22 cellular contexts compared by ENCODE assay signal in genomic region chr12:101305226-101305779, GRCh38.
"Had no signal": no experiment of that assay in that cellular context is flagged by ENCODE, and none has a peak within 500 bp of the region (broad histone marks: within the 10 kb centered on the region; RNA-seq: fewer than 3 reads in every experiment).

No MANE protein-coding gene starts in this region.

- H3K4me1 ChIP-seq: gastrocnemius medialis, heart right ventricle, psoas muscle, right lobe of liver, spleen, testis, tibial nerve, upper lobe of right lung, vagina had no signal

- H3K4me3 ChIP-seq: gastrocnemius medialis, heart right ventricle, psoas muscle, right lobe of liver, spleen, testis, tibial nerve, upper lobe of right lung, vagina had no signal

- H3K27ac ChIP-seq: gastrocnemius medialis, heart right ventricle, neutrophil, psoas muscle, right lobe of liver, spleen, testis, tibial nerve, upper lobe of right lung, vagina had no signal

- H3K4me3 Mint-ChIP-seq: endodermal cell; naive thymus-derived CD4-positive, alpha-beta T cell; nephron progenitor cell; stimulated activated naive B cell treated with anti-CD40 and anti-IgM and Interleukin-4, amounts not matched to agents 10 μg/mL and 1 μg/mL and 100 μg/mL, for 72 hours; stimulated activated naive CD8-positive, alpha-beta T cell treated with anti-CD3 and anti-CD28 coated beads, Interleukin-15, amount 100 ng/mL, for 72 hours had no signal

- H3K27me3 Mint-ChIP-seq: naive thymus-derived CD4-positive, alpha-beta T cell; stimulated activated naive B cell treated with anti-CD40 and anti-IgM and Interleukin-4, amounts not matched to agents 10 μg/mL and 1 μg/mL and 100 μg/mL, for 72 hours; stimulated activated naive CD8-positive, alpha-beta T cell treated with anti-CD3 and anti-CD28 coated beads, Interleukin-15, amount 100 ng/mL, for 72 hours had no signal

- H3K9me3 Mint-ChIP-seq: endodermal cell; naive thymus-derived CD4-positive, alpha-beta T cell; nephron progenitor cell; stimulated activated naive B cell treated with anti-CD40 and anti-IgM and Interleukin-4, amounts not matched to agents 10 μg/mL and 1 μg/mL and 100 μg/mL, for 72 hours; stimulated activated naive CD8-positive, alpha-beta T cell treated with anti-CD3 and anti-CD28 coated beads, Interleukin-15, amount 100 ng/mL, for 72 hours had no signal

- H3K36me3 ChIP-seq: neutrophil had no signal

- ATAC-seq: gastrocnemius medialis; heart right ventricle; naive thymus-derived CD4-positive, alpha-beta T cell; right lobe of liver; stimulated activated naive B cell treated with anti-CD40 and anti-IgM and Interleukin-4, amounts not matched to agents 10 μg/mL and 1 μg/mL and 100 μg/mL, for 72 hours; stimulated activated naive CD8-positive, alpha-beta T cell treated with anti-CD3 and anti-CD28 coated beads, Interleukin-15, amount 100 ng/mL, for 72 hours; upper lobe of right lung had no signal

- DNase-seq: effector CD4-positive, alpha-beta T cell; endodermal cell; gastrocnemius medialis; heart right ventricle; hypothalamus; kidney glomerular epithelial cell; naive thymus-derived CD4-positive, alpha-beta T cell; nephron progenitor cell; psoas muscle; retina; right lobe of liver; spleen; stimulated activated CD4-positive, alpha-beta T cell treated with anti-CD3 and anti-CD28 coated beads, Interleukin-15, amount 100 ng/mL, for 24 hours; stimulated activated CD4-positive, alpha-beta T cell treated with anti-CD3 and anti-CD28 coated beads, Interleukin-1b, Interleukin-23, amount 100 ng/mL, for 48 hours; stimulated activated CD4-positive, alpha-beta T cell treated with anti-CD3 and anti-CD28 coated beads, Interleukin-4, amount 100 ng/mL, for 24 hours; stimulated activated naive B cell treated with anti-CD40 and anti-IgM and Interleukin-4, amounts not matched to agents 10 μg/mL and 1 μg/mL and 100 μg/mL, for 72 hours; stimulated activated naive CD8-positive, alpha-beta T cell treated with anti-CD3 and anti-CD28 coated beads, Interleukin-15, amount 100 ng/mL, for 72 hours; testis; upper lobe of right lung had no signal

- H3K9me3 ChIP-seq: gastrocnemius medialis, heart right ventricle, neutrophil, psoas muscle, right lobe of liver, spleen, testis, tibial nerve, upper lobe of right lung, vagina had no signal

- H3K4me1 Mint-ChIP-seq: naive thymus-derived CD4-positive, alpha-beta T cell; nephron progenitor cell; stimulated activated naive B cell treated with anti-CD40 and anti-IgM and Interleukin-4, amounts not matched to agents 10 μg/mL and 1 μg/mL and 100 μg/mL, for 72 hours; stimulated activated naive CD8-positive, alpha-beta T cell treated with anti-CD3 and anti-CD28 coated beads, Interleukin-15, amount 100 ng/mL, for 72 hours had no signal

- H3K27ac Mint-ChIP-seq: endodermal cell; stimulated activated naive B cell treated with anti-CD40 and anti-IgM and Interleukin-4, amounts not matched to agents 10 μg/mL and 1 μg/mL and 100 μg/mL, for 72 hours had no signal

- H3K27me3 ChIP-seq: gastrocnemius medialis, heart right ventricle, neutrophil, right lobe of liver, spleen, testis, tibial nerve, upper lobe of right lung, vagina had no signal
